In genomic region chr4:148216866-148217814, GRCh38 we compare ENCODE assay signal across 8 cellular contexts.
DNase-seq lines count a peak whose midpoint lies in the region; ATAC-seq and TF ChIP-seq lines count a peak whose summit lies in the region.

No MANE protein-coding gene starts in this region.

- peak overlapping the region; percentile 66 for H3K27ac Mint-ChIP-seq in stimulated activated effector memory CD8-positive, alpha-beta T cell treated with anti-CD3 and anti-CD28 coated beads, Interleukin-12 subunit alpha, Interleukin-12 subunit beta, amount 100 ng/mL, for 72 hours

- H3K4me3 ChIP-seq in GM12864 (ENCODE audit: low read depth, low read length) (peak overlapping the region; percentile 29), coronary artery (peak overlapping the region; percentile 52), adrenal gland (peak overlapping the region in 2 of 4 donors; percentile 1 to 21)

- intact Hi-C loops in adrenal gland (cut with DNase I): no loop called here

- no peak for TF ChIP-seq POLR2A in adrenal gland (IDR thresholded peaks at IDR 0.05)

- H3K4me1 Mint-ChIP-seq in stimulated activated effector memory CD8-positive, alpha-beta T cell treated with anti-CD3 and anti-CD28 coated beads, Interleukin-12 subunit alpha, Interleukin-12 subunit beta, amount 100 ng/mL, for 72 hours: peaks cover 22% of the 10 kb centered on the region

- H3K4me3 Mint-ChIP-seq in stimulated activated effector memory CD8-positive, alpha-beta T cell treated with anti-CD3 and anti-CD28 coated beads, Interleukin-12 subunit alpha, Interleukin-12 subunit beta, amount 100 ng/mL, for 72 hours: peak overlapping the region; percentile 55

- no peak for TF ChIP-seq CTCF in GM12864 (IDR thresholded peaks at IDR 0.05; ENCODE audit: low read depth, low read length, missing control alignments)
- no peak for TF ChIP-seq CTCF in coronary artery (IDR thresholded peaks at IDR 0.05)
- TF ChIP-seq CTCF in adrenal gland (IDR thresholded peaks at IDR 0.05): no peak

- peak; percentile 24 for DNase-seq in GM12864 (ENCODE audit: low read depth)
- DNase-seq in HT1080 (ENCODE audit: low read depth): peak; percentile 47
- no peak for DNase-seq in coronary artery (ENCODE audit: low spot score)
- DNase-seq in stimulated activated effector memory CD8-positive, alpha-beta T cell treated with anti-CD3 and anti-CD28 coated beads, Interleukin-12 subunit alpha, Interleukin-12 subunit beta, amount 100 ng/mL, for 72 hours (ENCODE audit: low spot score in 2 of 2): peak in 1 of 2 donors; percentile 53
- no peak for DNase-seq in midbrain (lab: John Stamatoyannopoulos, UW)
- DNase-seq in adrenal gland: no peak
- DNase-seq in NCI-H774 (lab: John Stamatoyannopoulos, UW): no peak

- WGBS in adrenal gland, 4 donors: 62 to 72% (median 66%) methylated on average over 4 to 5 of the region's 5 CpGs

- no peaks in the 10 kb centered on the region for H3K36me3 ChIP-seq in adrenal gland (replicated peaks in 1 of 2)

- H3K27me3 ChIP-seq in adrenal gland: no peaks in the 10 kb centered on the region

- no peaks in the 10 kb centered on the region for H3K9me3 ChIP-seq in adrenal gland (replicated peaks in 1 of 3)

- peak; percentile 93 for ATAC-seq in GM21381 (IDR thresholded peaks at IDR 0.05; ENCODE audit: unreplicated experiment)
- ATAC-seq in stimulated activated effector memory CD8-positive, alpha-beta T cell treated with anti-CD3 and anti-CD28 coated beads, Interleukin-12 subunit alpha, Interleukin-12 subunit beta, amount 100 ng/mL, for 72 hours: peak; percentile 91

- no peaks in the 10 kb centered on the region for H3K36me3 Mint-ChIP-seq in stimulated activated effector memory CD8-positive, alpha-beta T cell treated with anti-CD3 and anti-CD28 coated beads, Interleukin-12 subunit alpha, Interleukin-12 subunit beta, amount 100 ng/mL, for 72 hours

- no peaks in the 10 kb centered on the region for H3K9me3 Mint-ChIP-seq in stimulated activated effector memory CD8-positive, alpha-beta T cell treated with anti-CD3 and anti-CD28 coated beads, Interleukin-12 subunit alpha, Interleukin-12 subunit beta, amount 100 ng/mL, for 72 hours

- peaks cover 0 to 23% of the 10 kb centered on the region in 2 donors for H3K4me1 ChIP-seq in adrenal gland (replicated peaks in 1 of 2)

- H3K27ac ChIP-seq in coronary artery (peak overlapping the region; percentile 11 to 55), adrenal gland (no peak overlapping the region)

Comparison
In these comparisons a context has a peak if more than half of its experiments do, and no peak if none do; other contexts are left out.
1. DNase-seq: peak in GM12864 (single experiment) and HT1080 (single experiment); none in coronary artery (single experiment), midbrain (single experiment), adrenal gland (0 of 7) and NCI-H774 (single experiment).
2. H3K27ac ChIP-seq: peak in coronary artery (2 of 2); none in adrenal gland (0 of 5).